ENCODE assay signal across 22 cellular contexts in genomic region chr12:32659908-32660440, GRCh38. TPM values are rescaled to one million over a fixed set of nuclear protein-coding genes. Genes with fewer than 3 reads are reported as not detected.
DNase-seq lines count a peak whose midpoint lies in the region; ATAC-seq, FAIRE-seq and TF ChIP-seq lines count a peak whose summit lies in the region.
"Had no signal": no experiment of that assay in that cellular context is flagged by ENCODE, and none has a peak within 500 bp of the region (broad histone marks: within the 10 kb centered on the region; RNA-seq: fewer than 3 reads in every experiment).

No MANE protein-coding gene starts in this region.

- no peak for TF ChIP-seq POLR2A in GM12878 (IDR thresholded peaks at IDR 0.05; ENCODE audit: low read depth, low read length)

- no TSS peak for BruUV-seq in GM12878 (replicated peaks; lab: Mats Ljungman, UMichigan)

- H3K9ac ChIP-seq in GM12878 (ENCODE audit: control insufficient read depth, insufficient read depth, low read length) = no peak overlapping the region

- DNase-seq in heart right ventricle (no peak), cardiac septum (ENCODE audit: low spot score) (no peak), GM12878 (ENCODE audit: low read depth, low spot score) (no peak), mucosa of descending colon (peak in 1 of 3 donors; percentile 26), upper lobe of right lung (no peak), GM19238 (ENCODE audit: insufficient read length, low spot score) (no peak), NCI-H2196 (lab: John Stamatoyannopoulos, UW; ENCODE audit: unreplicated experiment) (no peak), UCSD-AML1 (lab: John Stamatoyannopoulos, UW; ENCODE audit: unreplicated experiment) (no peak)
- DNase-seq: activated B cell treated with CpG ODN at 0.5 μM for 24 hours; activated CD4-positive, alpha-beta memory T cell treated with anti-CD3 and anti-CD28 coated beads, Interleukin-2, amount 10 ng/mL, durations not matched to agents 7 days and 5 days; anterior cingulate cortex; cerebellar nuclear complex; DMS153; effector CD8-positive, alpha-beta T cell; naive thymus-derived CD8-positive, alpha-beta T cell; NCI-H1092 treated with DMSO at 0.1 percent for 48 hours; NCI-H82; small intestine; stimulated activated CD4-positive, alpha-beta T cell treated with anti-CD3 and anti-CD28 coated beads, Interleukin-2, amount 100 ng/mL, for 48 hours; T-helper 17 cell; uterus had no signal

- WGBS in heart right ventricle, 2 donors = 69 to 75% methylated on average over 6 of the region's 6 CpGs
- 46% methylated on average over 6 of the region's 6 CpGs for WGBS in GM12878 (ENCODE audit: insufficient coverage, insufficient replicate concordance, low lambda C conversion rate, missing lambda C conversion rate)

- CTCF ChIA-PET in GM12878 (lab: Yijun Ruan, JAX) = interaction anchor here (1.0 to 4.5 kb wide), 5 partner anchors 10 to 1007 kb away, joined by 3 to 27 read pairs (median 8); partner anchors contain the start of gene YARS2

- SMC1A ChIA-PET in GM12878 (lab: Charles Lee; ENCODE audit: uncharacterized antibody, unreplicated experiment) = interaction anchor here (1.1 to 1.6 kb wide), 2 partner anchors 11 to 204 kb away, joined by 4 to 7 read pairs; no protein-coding TSS in a partner anchor

- intact Hi-C loops in heart right ventricle (cut with DNase I) (loop anchor here in 7 of 10 donors (2.0 to 10.0 kb wide), 5 partner anchors 203 to 293 kb away; no protein-coding TSS in a partner anchor), cardiac septum (cut with DNase I) (loop anchor here (10.0 kb wide), 1 partner anchor 115 kb away; no protein-coding TSS in a partner anchor), GM12878 (cut with micrococcal nuclease; ENCODE audit: unreplicated experiment) (loop anchor here (5.0 kb wide), 1 partner anchor 203 kb away; no protein-coding TSS in a partner anchor), mucosa of descending colon (cut with DNase I, micrococcal nuclease) (loop anchor here in 1 of 2 donors (10.0 kb wide), 1 partner anchor 295 kb away; no protein-coding TSS in a partner anchor), upper lobe of right lung (cut with DNase I) (loop anchor here (5.0 kb wide), 1 partner anchor 208 kb away; no protein-coding TSS in a partner anchor)

- TF ChIP-seq RAD21 in GM12878 (IDR thresholded peaks at IDR 0.05; ENCODE audit: insufficient read depth, low read depth, low read length) = no peak

- H3K27me3 ChIP-seq in heart right ventricle (no peaks in the 10 kb centered on the region), GM12878 (replicated peaks in 1 of 2; ENCODE audit: control insufficient read depth in 2 of 2, insufficient read depth in 2 of 2, low read length in 1 of 2) (no peaks in the 10 kb centered on the region), upper lobe of right lung (no peaks in the 10 kb centered on the region)
- H3K27me3 ChIP-seq: uterus had no signal

- H3K4me1 ChIP-seq in heart right ventricle = peaks cover 0 to 26% (median 11%) of the 10 kb centered on the region in 9 donors
- H3K4me1 ChIP-seq in GM12878 (ENCODE audit: control insufficient read depth, insufficient read depth, low read length) = no peaks in the 10 kb centered on the region
- peaks cover 7% of the 10 kb centered on the region for H3K4me1 ChIP-seq in mucosa of descending colon (ENCODE audit: low read depth)
- H3K4me1 ChIP-seq in upper lobe of right lung = peaks cover 6% of the 10 kb centered on the region

- no peak for FAIRE-seq in GM12878 (lab: Jason Lieb, UNC)
- FAIRE-seq: islet of Langerhans, small intestine had no signal

- no peaks in the 10 kb centered on the region for H3K79me2 ChIP-seq in GM12878 (ENCODE audit: control insufficient read depth, insufficient read depth, low read length)

- in situ Hi-C loops in GM12878 (cut with MboI) = no loop called here

- no peak for TF ChIP-seq CTCF in heart right ventricle (IDR thresholded peaks at IDR 0.05)
- TF ChIP-seq CTCF in GM12878 (IDR thresholded peaks at IDR 0.05 in 2 of 3, conservative IDR thresholded peaks at IDR 0.05 in 1 of 3; ENCODE audit: control insufficient read depth in 2 of 3, extremely low read depth in 1 of 3, insufficient read depth in 1 of 3, low read depth in 3 of 3, low read length in 3 of 3) = no peak
- TF ChIP-seq CTCF in mucosa of descending colon (IDR thresholded peaks at IDR 0.05) = no peak
- no peak for TF ChIP-seq CTCF in upper lobe of right lung (IDR thresholded peaks at IDR 0.05)

- H3K27ac ChIP-seq in heart right ventricle (peak overlapping the region in 7 of 10 donors; percentile 6 to 59 (median 29)), GM12878 (ENCODE audit: control insufficient read depth, insufficient read depth) (no peak overlapping the region), upper lobe of right lung (peak overlapping the region; percentile 11)

- H3K9me3 ChIP-seq in heart right ventricle (no peaks in the 10 kb centered on the region), GM12878 (replicated peaks; ENCODE audit: control insufficient read depth, insufficient read depth, low read length) (no peaks in the 10 kb centered on the region), mucosa of descending colon (no peaks in the 10 kb centered on the region), upper lobe of right lung (no peaks in the 10 kb centered on the region)
- H3K9me3 ChIP-seq: uterus had no signal

- no peaks in the 10 kb centered on the region for H3K36me3 ChIP-seq in heart right ventricle
- no peaks in the 10 kb centered on the region for H3K36me3 ChIP-seq in GM12878 (ENCODE audit: control insufficient read depth in 2 of 2, insufficient read depth in 2 of 2, low read length in 1 of 2)
- H3K36me3 ChIP-seq in mucosa of descending colon (ENCODE audit: low read depth) = no peaks in the 10 kb centered on the region
- no peaks in the 10 kb centered on the region for H3K36me3 ChIP-seq in upper lobe of right lung
- H3K36me3 ChIP-seq: uterus had no signal

- H3K4me3 ChIP-seq in heart right ventricle (no peak overlapping the region), GM12878 (no peak overlapping the region), mucosa of descending colon (no peak overlapping the region), upper lobe of right lung (no peak overlapping the region)
- H3K4me3 ChIP-seq: uterus had no signal

- TF ChIP-seq EP300 in GM12878 (IDR thresholded peaks at IDR 0.05; ENCODE audit: borderline replicate concordance in 1 of 2, control insufficient read depth in 1 of 2, low read depth in 2 of 2, low read length in 2 of 2) = no peak

- no peak overlapping the region for H3K4me2 ChIP-seq in GM12878 (ENCODE audit: control insufficient read depth, insufficient read depth)

- RAD21 ChIA-PET in GM12878 (lab: Charles Lee; ENCODE audit: unreplicated experiment) = interaction anchor here (1.4 to 2.2 kb wide), 2 partner anchors 12 to 204 kb away, joined by 4 to 6 read pairs; no protein-coding TSS in a partner anchor

- POLR2A ChIA-PET in GM12878 (lab: Charles Lee) = no interaction called here

- no peaks in the 10 kb centered on the region for H4K20me1 ChIP-seq in GM12878 (ENCODE audit: control insufficient read depth, insufficient read depth)

- H2AFZ ChIP-seq in GM12878 (ENCODE audit: control insufficient read depth, low read depth, low read length) = no peak overlapping the region

- ATAC-seq in heart right ventricle = no peak
- ATAC-seq in GM12878 = peak; percentile 37; the same call in 2 of the 3 replicates
- peak; percentile 41 for ATAC-seq in mucosa of descending colon
- no peak for ATAC-seq in upper lobe of right lung
- ATAC-seq: naive thymus-derived CD8-positive, alpha-beta T cell; T-helper 17 cell had no signal

TF ChIP-seq in GM12878, 131 proteins besides CTCF, POLR2A, EP300 and RAD21:
- TF ChIP-seq FOXK2 (IDR thresholded peaks at IDR 0.05) = no peak

RNA-seq across cellular contexts. Expression of gene DNM1L, which starts 19.1 kb away (rescaled TPM):
- total RNA-seq in heart right ventricle (10 to 100 TPM; 52.6 to 81.5 (median 59.0) TPM), cardiac septum (67.3 TPM), GM12878 (2014; rRNA removed) (65.2 and 76.6 TPM in 2 replicates), GM12878 (2014; rRNA removed; fragmentation: Illumina TruSeq; extraction: Trizol) (84.5 and 87.8 TPM in 2 replicates), GM12878 (2021) (63.2 and 64.6 TPM in 2 replicates), mucosa of descending colon (10 to 100 TPM; 58.8 to 64.9 (median 62.6) TPM), upper lobe of right lung (48.5 TPM)
- polyA plus RNA-seq in heart right ventricle (10 to 100 TPM; 32.3 to 43.5 TPM), GM12878 (2011; rRNA removed) (201 and 337 TPM in 2 replicates), GM12878 (2014; fragmentation: Illumina TruSeq; extraction: Trizol) (75.5 and 92.0 TPM in 2 replicates), GM12878 (2014; fragmentation: Nextera tagmentation; extraction: Ambion mirVana) (10 to 100 TPM; 23.1 to 29.3 TPM), GM12878 (2014; rRNA removed) (51.5 and 61.3 TPM in 2 replicates), GM12878 (2016; fragmentation: Nextera tagmentation; extraction: Ambion mirVana) (10 to 100 TPM; 57.6 to 64.7 TPM)
- 708 and 711 TPM in 2 replicates for total RNA-seq in GM12878 (2013; cell fraction: nucleolus; rRNA removed)
- 39.3 TPM for polyA plus RNA-seq in GM12878 (2011; ENCODE audit: low read depth)
- 87.0 and 116 TPM in 2 replicates for polyA plus RNA-seq in GM12878 (2011; cell fraction: cytosol; rRNA removed)
- 234 and 366 TPM in 2 replicates for polyA plus RNA-seq in GM12878 (2011; cell fraction: nucleus; rRNA removed)
- polyA plus RNA-seq in GM12878 (2012) = 60.5 and 79.0 TPM in 2 replicates
- 162 and 255 TPM in 2 replicates for polyA minus RNA-seq in GM12878 (2011; rRNA and poly(A)+ RNA removed)
- polyA minus RNA-seq in GM12878 (2011; cell fraction: cytosol; rRNA and poly(A)+ RNA removed) = 60.6 and 67.1 TPM in 2 replicates
- polyA minus RNA-seq in GM12878 (2011; cell fraction: nucleus; rRNA and poly(A)+ RNA removed) = 159 and 161 TPM in 2 replicates

Comparison
In these comparisons a context has a peak if more than half of its experiments do, and no peak if none do; other contexts are left out.
1. ATAC-seq: peak in GM12878 (single experiment) and mucosa of descending colon (single experiment); none in heart right ventricle (0 of 8) and upper lobe of right lung (single experiment).